In the genomic region with DNA sequence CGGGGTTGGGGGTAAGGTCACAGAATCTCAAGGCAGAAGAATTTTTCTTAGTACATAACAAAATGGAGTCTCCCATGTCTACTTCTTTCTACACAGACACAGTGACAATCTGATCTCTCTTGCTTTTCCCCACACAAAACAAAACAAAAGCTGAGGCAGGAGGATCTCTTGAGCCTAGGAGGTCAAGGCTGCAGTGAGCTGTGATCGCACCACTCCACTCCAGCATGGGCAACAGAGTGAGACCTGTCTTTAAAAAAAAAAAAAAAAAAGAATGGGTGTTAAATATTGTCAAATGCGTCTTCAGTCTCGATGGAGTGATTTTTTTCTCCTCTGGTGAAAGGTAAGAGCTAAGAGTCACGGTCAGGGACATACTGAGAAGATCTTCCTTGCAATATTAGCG, we compare ENCODE assay signal across 4 cellular contexts. TPM values are rescaled to one million over a fixed set of nuclear protein-coding genes. Genes with fewer than 3 reads are reported as not detected.
"Had no signal": no experiment of that assay in that cellular context is flagged by ENCODE, and none has a peak within 500 bp of the region (broad histone marks: within the 10 kb centered on the region; RNA-seq: fewer than 3 reads in every experiment).

No MANE protein-coding gene starts in this region.

RNA-seq across cellular contexts. Expression of a gene that starts 30.4 kb away (rescaled TPM):
- polyA plus RNA-seq: IgD-negative memory B cell had no signal

RNA-seq across cellular contexts. Expression of a gene that starts 33.2 kb away (rescaled TPM):
- total RNA-seq: H4, H7, HT1080 had no signal
- polyA plus RNA-seq: IgD-negative memory B cell had no signal
